Comparison of ENCODE assay signal across 19 cellular contexts in genomic region chr6:156659317-156660198, GRCh38.
DNase-seq lines count a peak whose midpoint lies in the region; ATAC-seq and TF ChIP-seq lines count a peak whose summit lies in the region.
"Had no signal": no experiment of that assay in that cellular context is flagged by ENCODE, and none has a peak within 500 bp of the region (broad histone marks: within the 10 kb centered on the region; RNA-seq: fewer than 3 reads in every experiment).

No MANE protein-coding gene starts in this region.

- ATAC-seq in GM23338 (no peak), memory B cell (ENCODE audit: low read depth) (peak; percentile 60)
- ATAC-seq: gastroesophageal sphincter had no signal

- H4K20me1 ChIP-seq in GM23338 (replicated peaks; ENCODE audit: insufficient read depth): no peaks in the 10 kb centered on the region

- H3K4me3 ChIP-seq in GM12875 (ENCODE audit: low read depth, low read length) (no peak overlapping the region), GM23338 (no peak overlapping the region)
- no peak overlapping the region for H3K4me3 ChIP-seq in CD8-positive, alpha-beta memory T cell (ENCODE audit: low read length)
- H3K4me3 ChIP-seq: gastroesophageal sphincter, pancreas, Peyer's patch had no signal

- CTCF ChIA-PET in CD8-positive, alpha-beta memory T cell (lab: Charles Lee): interaction anchor here (2.2 kb wide), 1 partner anchor 40 kb away, joined by 4 read pairs; no protein-coding TSS in a partner anchor

- H3K4me2 ChIP-seq in GM23338: no peak overlapping the region

- H3K27me3 ChIP-seq in GM23338 (ENCODE audit: insufficient read depth): no peaks in the 10 kb centered on the region
- no peaks in the 10 kb centered on the region for H3K27me3 ChIP-seq in CD8-positive, alpha-beta memory T cell (ENCODE audit: insufficient read depth, low read length, poor library complexity, severe bottlenecking)
- H3K27me3 ChIP-seq: BE2C, gastroesophageal sphincter, pancreas, Peyer's patch had no signal

- H3K36me3 ChIP-seq in GM23338 (ENCODE audit: insufficient read depth): no peaks in the 10 kb centered on the region
- H3K36me3 ChIP-seq in CD8-positive, alpha-beta memory T cell (ENCODE audit: insufficient read depth, low read length): no peaks in the 10 kb centered on the region
- H3K36me3 ChIP-seq: BE2C, gastroesophageal sphincter, pancreas, Peyer's patch had no signal

- no peaks in the 10 kb centered on the region for H3K27me3 Mint-ChIP-seq in GM23338 (ENCODE audit: insufficient read depth, low read depth, poor library complexity)
- H3K27me3 Mint-ChIP-seq in memory B cell: no peaks in the 10 kb centered on the region
- H3K27me3 Mint-ChIP-seq in CD8-positive, alpha-beta memory T cell: peaks cover 5 to 58% of the 10 kb centered on the region in 2 donors

- H3K9me3 Mint-ChIP-seq in GM23338: peaks cover 8% of the 10 kb centered on the region
- H3K9me3 Mint-ChIP-seq in memory B cell: no peaks in the 10 kb centered on the region
- peaks cover 0 to 2% (median 0%) of the 10 kb centered on the region in 5 donors for H3K9me3 Mint-ChIP-seq in CD8-positive, alpha-beta memory T cell

- peaks cover 5% of the 10 kb centered on the region; the same call in 1 of the 2 replicates for H3K9me2 ChIP-seq in GM23338 (ENCODE audit: insufficient read depth)

- no peak for DNase-seq in GM23338 (ENCODE audit: low spot score)
- peak; percentile 32 for DNase-seq in OCI-M1 (lab: John Stamatoyannopoulos, UW)
- no peak for DNase-seq in memory B cell (ENCODE audit: low spot score in 2 of 2)
- no peak for DNase-seq in MV-4-11 (lab: John Stamatoyannopoulos, UW)
- no peak for DNase-seq in effector CD8-positive, alpha-beta T cell (lab: John Stamatoyannopoulos, UW)
- DNase-seq in CD8-positive, alpha-beta memory T cell: no peak
- DNase-seq in NCI-H524 (lab: John Stamatoyannopoulos, UW): no peak
- DNase-seq: activated effector memory CD4-positive, alpha-beta T cell treated with Interleukin-2 at 50 U/mL for 16 hours; aorta; BE2C; GOT3; left ventricle myocardium superior; NCI-H187; NCI-H526; pancreas; Peyer's patch; SW 1271 had no signal

- no peak overlapping the region for H3K27ac ChIP-seq in GM23338 (ENCODE audit: low read depth)
- no peak overlapping the region for H3K27ac ChIP-seq in CD8-positive, alpha-beta memory T cell (ENCODE audit: low read depth, low read length)
- H3K27ac ChIP-seq: gastroesophageal sphincter, pancreas, Peyer's patch had no signal

- POLR2A ChIA-PET in CD8-positive, alpha-beta memory T cell (lab: Charles Lee): no interaction called here

- H3K9me3 ChIP-seq in CD8-positive, alpha-beta memory T cell (ENCODE audit: low read length): no peaks in the 10 kb centered on the region
- H3K9me3 ChIP-seq: BE2C, gastroesophageal sphincter, pancreas had no signal

- H3K36me3 Mint-ChIP-seq in GM23338 (ENCODE audit: low read depth) (peaks cover 2% of the 10 kb centered on the region; the same call in 2 of the 3 replicates), memory B cell (no peaks in the 10 kb centered on the region)
- H3K36me3 Mint-ChIP-seq in CD8-positive, alpha-beta memory T cell: no peaks in the 10 kb centered on the region

- no peaks in the 10 kb centered on the region for H3F3A ChIP-seq in GM23338 (replicated peaks; ENCODE audit: low read depth)

- no peak overlapping the region for H3K27ac Mint-ChIP-seq in GM23338
- peak overlapping the region; percentile 10 for H3K27ac Mint-ChIP-seq in memory B cell
- H3K27ac Mint-ChIP-seq in CD8-positive, alpha-beta memory T cell: no peak overlapping the region

- peak overlapping the region; percentile 84 for H2AFZ ChIP-seq in GM23338

- TF ChIP-seq CTCF in GM12875 (IDR thresholded peaks at IDR 0.05; ENCODE audit: borderline replicate concordance, insufficient read depth, low read depth, low read length): 0 out of 2 replicates have a peak, but pooled peaks have one; percentile 7
- no peak for TF ChIP-seq CTCF in GM23338 (conservative IDR thresholded peaks at IDR 0.05; ENCODE audit: low read depth in 2 of 2)

- H3K4me1 ChIP-seq in GM23338 (ENCODE audit: insufficient read depth): peaks cover 14% of the 10 kb centered on the region
- no peaks in the 10 kb centered on the region for H3K4me1 ChIP-seq in CD8-positive, alpha-beta memory T cell (ENCODE audit: insufficient read depth, low read length)
- H3K4me1 ChIP-seq: BE2C, Peyer's patch had no signal

- H3K79me2 ChIP-seq in GM23338 (replicated peaks; ENCODE audit: insufficient read depth): no peaks in the 10 kb centered on the region

- H3K4me3 Mint-ChIP-seq in GM23338 (no peak overlapping the region), memory B cell (no peak overlapping the region)
- H3K4me3 Mint-ChIP-seq in CD8-positive, alpha-beta memory T cell: no peak overlapping the region

- H3K4me1 Mint-ChIP-seq in GM23338 (peaks cover 42% of the 10 kb centered on the region), memory B cell (peaks cover 8% of the 10 kb centered on the region)
- no peaks in the 10 kb centered on the region for H3K4me1 Mint-ChIP-seq in CD8-positive, alpha-beta memory T cell

TF ChIP-seq in GM23338, 12 proteins besides CTCF, POLR2A, EP300 and RAD21 (continues in another document):
- TF ChIP-seq ETS1 (IDR thresholded peaks at IDR 0.05) (no peak), POLR2AphosphoS5 (IDR thresholded peaks at IDR 0.05; ENCODE audit: low read depth) (no peak), ZNF114 (CRISPR knock-in tag; IDR thresholded peaks at IDR 0.05) (no peak), NANOG (IDR thresholded peaks at IDR 0.05; ENCODE audit: borderline replicate concordance) (no peak), CREB1 (CRISPR knock-in tag; IDR thresholded peaks at IDR 0.05; ENCODE audit: low read depth) (no peak), ZNF462 (CRISPR knock-in tag; IDR thresholded peaks at IDR 0.05) (no peak), ZNF331 (CRISPR knock-in tag; IDR thresholded peaks at IDR 0.05; ENCODE audit: low read depth) (no peak), EZH2 (IDR thresholded peaks at IDR 0.05; ENCODE audit: low read depth, unreplicated experiment) (no peak)
